Comparison of ENCODE assay signal across 17 cellular contexts in the genomic region with DNA sequence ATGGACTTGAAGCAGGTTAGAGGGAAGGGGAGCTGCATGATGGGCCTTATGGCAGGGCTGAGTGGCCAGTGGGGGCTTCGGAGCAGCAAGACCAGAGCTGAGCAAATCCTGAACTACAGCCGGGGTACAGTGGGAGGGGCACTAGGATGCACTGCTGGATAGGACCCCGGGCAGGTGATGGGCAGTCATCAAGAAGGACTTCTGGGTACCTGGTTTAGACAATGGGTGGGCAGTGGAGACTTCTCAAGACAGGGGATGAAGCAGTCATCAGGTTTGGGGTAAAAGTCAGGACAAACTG.
DNase-seq lines count a peak whose midpoint lies in the region; ATAC-seq, FAIRE-seq and TF ChIP-seq lines count a peak whose summit lies in the region.
"Had no signal": no experiment of that assay in that cellular context is flagged by ENCODE, and none has a peak within 500 bp of the region (broad histone marks: within the 10 kb centered on the region; RNA-seq: fewer than 3 reads in every experiment).

No MANE protein-coding gene starts in this region.

- H3K4me2 ChIP-seq in astrocyte (ENCODE audit: low read length) = no peak overlapping the region

- H3K9me3 Mint-ChIP-seq in activated CD8-positive, alpha-beta T cell treated with anti-CD3 and anti-CD28 coated beads, Interleukin-2, amount 10 ng/mL, durations not matched to agents 7 days and 5 days (ENCODE audit: insufficient read depth) = no peaks in the 10 kb centered on the region
- no peaks in the 10 kb centered on the region for H3K9me3 Mint-ChIP-seq in activated CD8-positive, alpha-beta T cell treated with anti-CD3 and anti-CD28 coated beads for 36 hours
- H3K9me3 Mint-ChIP-seq in astrocyte (ENCODE audit: unreplicated experiment) = peaks cover 4% of the 10 kb centered on the region

- H3K4me1 ChIP-seq in astrocyte (ENCODE audit: insufficient read depth, low read length) = no peaks in the 10 kb centered on the region

- H3K4me3 Mint-ChIP-seq in activated CD8-positive, alpha-beta T cell treated with anti-CD3 and anti-CD28 coated beads, Interleukin-2, amount 10 ng/mL, durations not matched to agents 7 days and 5 days = no peak overlapping the region
- no peak overlapping the region for H3K4me3 Mint-ChIP-seq in activated CD8-positive, alpha-beta T cell treated with anti-CD3 and anti-CD28 coated beads for 36 hours
- H3K4me3 Mint-ChIP-seq in astrocyte (ENCODE audit: unreplicated experiment) = no peak overlapping the region
- H3K4me3 Mint-ChIP-seq: B cell; CD4-positive, alpha-beta memory T cell; HFFc6 had no signal

- no peaks in the 10 kb centered on the region for H4K20me1 ChIP-seq in astrocyte (ENCODE audit: insufficient read depth, low read length)

- TF ChIP-seq CTCF in activated CD8-positive, alpha-beta T cell treated with anti-CD3 and anti-CD28 coated beads for 36 hours (IDR thresholded peaks at IDR 0.05) = no peak
- TF ChIP-seq CTCF in astrocyte (IDR thresholded peaks at IDR 0.05; ENCODE audit: insufficient read depth, low read depth, low read length) (no peak), D721Med (IDR thresholded peaks at IDR 0.05; ENCODE audit: insufficient read depth, missing control alignments) (no peak)

- POLR2A ChIA-PET in activated CD8-positive, alpha-beta T cell treated with anti-CD3 and anti-CD28 coated beads, Interleukin-2, amount 10 ng/mL, durations not matched to agents 7 days and 5 days (lab: Charles Lee) = no interaction called here
- POLR2A ChIA-PET in activated CD8-positive, alpha-beta T cell treated with anti-CD3 and anti-CD28 coated beads for 36 hours (lab: Charles Lee) = no interaction called here

- no peak overlapping the region for H3K27ac Mint-ChIP-seq in activated CD8-positive, alpha-beta T cell treated with anti-CD3 and anti-CD28 coated beads, Interleukin-2, amount 10 ng/mL, durations not matched to agents 7 days and 5 days
- no peak overlapping the region for H3K27ac Mint-ChIP-seq in activated CD8-positive, alpha-beta T cell treated with anti-CD3 and anti-CD28 coated beads for 36 hours
- peak overlapping the region; percentile 96 for H3K27ac Mint-ChIP-seq in astrocyte (ENCODE audit: unreplicated experiment)
- H3K27ac Mint-ChIP-seq: B cell; CD4-positive, alpha-beta memory T cell; HFFc6 had no signal

- H3K27ac ChIP-seq in astrocyte (ENCODE audit: low read depth, low read length) = no peak overlapping the region
- H3K27ac ChIP-seq: C4-2B, HL-60 had no signal

- no peak for ATAC-seq in activated CD8-positive, alpha-beta T cell treated with anti-CD3 and anti-CD28 coated beads, Interleukin-2, amount 10 ng/mL, durations not matched to agents 7 days and 5 days
- no peak for ATAC-seq in activated CD8-positive, alpha-beta T cell treated with anti-CD3 and anti-CD28 coated beads for 36 hours
- ATAC-seq in HG02642 (IDR thresholded peaks at IDR 0.05; ENCODE audit: poor library complexity, unreplicated experiment) = no peak

- intact Hi-C loops in activated CD8-positive, alpha-beta T cell treated with anti-CD3 and anti-CD28 coated beads for 36 hours (cut with micrococcal nuclease) = no loop called here

- H3K4me1 Mint-ChIP-seq in activated CD8-positive, alpha-beta T cell treated with anti-CD3 and anti-CD28 coated beads, Interleukin-2, amount 10 ng/mL, durations not matched to agents 7 days and 5 days (ENCODE audit: low read depth) = no peaks in the 10 kb centered on the region
- H3K4me1 Mint-ChIP-seq in activated CD8-positive, alpha-beta T cell treated with anti-CD3 and anti-CD28 coated beads for 36 hours (ENCODE audit: low read depth) = no peaks in the 10 kb centered on the region
- peaks cover 13% of the 10 kb centered on the region for H3K4me1 Mint-ChIP-seq in astrocyte (ENCODE audit: low read depth, unreplicated experiment)
- H3K4me1 Mint-ChIP-seq: B cell; CD4-positive, alpha-beta memory T cell had no signal

- H3K4me3 ChIP-seq in astrocyte (ENCODE audit: insufficient read depth, low read depth, low read length) = no peak overlapping the region

- H3K36me3 Mint-ChIP-seq in activated CD8-positive, alpha-beta T cell treated with anti-CD3 and anti-CD28 coated beads, Interleukin-2, amount 10 ng/mL, durations not matched to agents 7 days and 5 days (ENCODE audit: low read depth) = no peaks in the 10 kb centered on the region
- H3K36me3 Mint-ChIP-seq in activated CD8-positive, alpha-beta T cell treated with anti-CD3 and anti-CD28 coated beads for 36 hours (ENCODE audit: low read depth) = no peaks in the 10 kb centered on the region
- H3K36me3 Mint-ChIP-seq in astrocyte (ENCODE audit: low read depth, unreplicated experiment) = no peaks in the 10 kb centered on the region
- H3K36me3 Mint-ChIP-seq: CD4-positive, alpha-beta memory T cell had no signal

- no peak overlapping the region for H2AFZ ChIP-seq in astrocyte (ENCODE audit: low read depth, low read length)

- no peak overlapping the region for H3K9ac ChIP-seq in astrocyte (ENCODE audit: low read length)

- no peaks in the 10 kb centered on the region for H3K79me2 ChIP-seq in astrocyte (ENCODE audit: insufficient read depth, low read length)

- no peaks in the 10 kb centered on the region for H3K27me3 Mint-ChIP-seq in activated CD8-positive, alpha-beta T cell treated with anti-CD3 and anti-CD28 coated beads, Interleukin-2, amount 10 ng/mL, durations not matched to agents 7 days and 5 days (ENCODE audit: low read depth)
- no peaks in the 10 kb centered on the region for H3K27me3 Mint-ChIP-seq in activated CD8-positive, alpha-beta T cell treated with anti-CD3 and anti-CD28 coated beads for 36 hours
- peaks cover 40% of the 10 kb centered on the region for H3K27me3 Mint-ChIP-seq in astrocyte (ENCODE audit: low read depth, unreplicated experiment)
- H3K27me3 Mint-ChIP-seq: B cell had no signal

- CTCF ChIA-PET in activated CD8-positive, alpha-beta T cell treated with anti-CD3 and anti-CD28 coated beads, Interleukin-2, amount 10 ng/mL, durations not matched to agents 7 days and 5 days (lab: Charles Lee) = no interaction called here
- CTCF ChIA-PET in activated CD8-positive, alpha-beta T cell treated with anti-CD3 and anti-CD28 coated beads for 36 hours (lab: Charles Lee) = no interaction called here

- no peaks in the 10 kb centered on the region for H3K27me3 ChIP-seq in astrocyte (ENCODE audit: insufficient read depth, low read length)

- H3K9me3 ChIP-seq in astrocyte (ENCODE audit: insufficient read depth, low read depth, low read length) = peaks cover 2% of the 10 kb centered on the region

- DNase-seq in activated CD8-positive, alpha-beta T cell treated with anti-CD3 and anti-CD28 coated beads, Interleukin-2, amount 10 ng/mL, durations not matched to agents 7 days and 5 days = peak; percentile 1
- DNase-seq in activated CD8-positive, alpha-beta T cell treated with anti-CD3 and anti-CD28 coated beads for 36 hours = no peak
- DNase-seq in astrocyte (ENCODE audit: low read depth) = no peak
- DNase-seq in mesenteric fat pad (ENCODE audit: low spot score) = peak; percentile 75
- no peak for DNase-seq in NK-92 treated with Interleukin-12 subunit alpha and Interleukin-12 subunit beta, amount 100 ng/mL, for 24 hours (lab: John Stamatoyannopoulos, UW)
- no peak for DNase-seq in D721Med (ENCODE audit: insufficient read length, low spot score)
- DNase-seq: CD4-positive, alpha-beta memory T cell; DND-41; GDM1; HCEC 1CT; HFFc6 had no signal

- no peaks in the 10 kb centered on the region for H3K36me3 ChIP-seq in astrocyte (ENCODE audit: insufficient read depth, low read length)

- no peak for FAIRE-seq in astrocyte (lab: Jason Lieb, UNC)
- FAIRE-seq in D721Med (lab: Jason Lieb, UNC) = no peak
- FAIRE-seq: A204.1, GM12892 had no signal

Comparison
In these comparisons a context has a peak if more than half of its experiments do, and no peak if none do; other contexts are left out.
1. DNase-seq: peak in activated CD8-positive, alpha-beta T cell treated with anti-CD3 and anti-CD28 coated beads, Interleukin-2, amount 10 ng/mL, durations not matched to agents 7 days and 5 days (single experiment) and mesenteric fat pad (single experiment); none in activated CD8-positive, alpha-beta T cell treated with anti-CD3 and anti-CD28 coated beads for 36 hours (single experiment), astrocyte (single experiment), NK-92 treated with Interleukin-12 subunit alpha and Interleukin-12 subunit beta, amount 100 ng/mL, for 24 hours (single experiment) and D721Med (single experiment).